14 cellular contexts compared by ENCODE assay signal in the genomic region with DNA sequence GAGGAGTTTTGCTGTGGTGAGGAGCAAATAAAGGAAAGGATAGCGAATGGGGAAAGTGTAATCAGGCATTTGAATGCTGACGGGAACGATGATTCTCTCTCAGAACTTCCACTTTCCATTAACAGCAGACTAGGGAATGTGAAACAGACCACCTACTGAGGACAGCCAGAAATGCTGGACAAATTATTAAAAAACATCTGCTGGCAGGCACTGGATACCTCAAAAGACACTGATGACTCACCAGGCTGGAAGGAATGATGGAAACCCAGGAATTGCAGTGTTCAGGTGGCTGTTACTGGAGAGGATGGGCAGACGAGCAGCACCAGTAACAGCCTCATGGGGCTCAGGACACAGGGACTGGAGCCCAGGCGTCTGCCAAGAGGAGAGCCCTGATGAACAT. TPM values are rescaled to one million over a fixed set of nuclear protein-coding genes. Genes with fewer than 3 reads are reported as not detected.
A peak's percentile ranks its signal among the peaks of the same experiment; 100 is the strongest.
DNase-seq lines count a peak whose midpoint lies in the region; ATAC-seq and TF ChIP-seq lines count a peak whose summit lies in the region.
"Had no signal": no experiment of that assay in that cellular context is flagged by ENCODE, and none has a peak within 500 bp of the region (broad histone marks: within the 10 kb centered on the region; RNA-seq: fewer than 3 reads in every experiment).

No MANE protein-coding gene starts in this region.

- DNase-seq in EH (ENCODE audit: low read depth): peak; percentile 77
- DNase-seq in M059J (ENCODE audit: low read depth): peak; percentile 72
- peak; percentile 83 for DNase-seq in choroid plexus epithelial cell (ENCODE audit: low read depth)
- peak; percentile 42 for DNase-seq in non-pigmented ciliary epithelial cell (ENCODE audit: low read depth)
- DNase-seq in hippocampal formation (lab: John Stamatoyannopoulos, UW): no peak
- DNase-seq in activated CD8-positive, alpha-beta memory T cell treated with anti-CD3 and anti-CD28 coated beads, Interleukin-2, amount 50 U/mL, for 48 hours: no peak
- DNase-seq in NCI-H510A treated with DMSO at 0.1 percent for 48 hours (lab: John Stamatoyannopoulos, UW): no peak
- DNase-seq: activated CD4-positive, alpha-beta T cell treated with anti-CD3 and anti-CD28 coated beads, Interleukin-2, amount 50 U/mL, for 1 hour; activated naive CD4-positive, alpha-beta T cell treated with anti-CD3 and anti-CD28 coated beads, Interleukin-2, amount 10 ng/mL, durations not matched to agents 7 days and 5 days; hypothalamus; NCI-H1417; NCI-H774; substantia nigra had no signal

- H3K4me3 ChIP-seq in choroid plexus epithelial cell (ENCODE audit: low read depth, low read length): no peak overlapping the region

- no peak for ATAC-seq in HG03457 (IDR thresholded peaks at IDR 0.05; ENCODE audit: unreplicated experiment)

- no peak for TF ChIP-seq CTCF in choroid plexus epithelial cell (conservative IDR thresholded peaks at IDR 0.05; ENCODE audit: low read depth, low read length)

RNA-seq across cellular contexts. Expression of gene PLA2G6, which starts 33.4 kb away (rescaled TPM):
- total RNA-seq in M059J (2014; rRNA removed; shearing (Covaris generic)): 0.96 TPM in 1 of 2 replicates, not detected in the other

RNA-seq across cellular contexts. Expression of gene BAIAP2L2, which starts 37.8 kb away (rescaled TPM):
- total RNA-seq in M059J (2014; rRNA removed; shearing (Covaris generic)): not detected in 2 replicates

RNA-seq across cellular contexts. Expression of gene MAFF, which starts 53.5 kb away (rescaled TPM):
- 9.1 and 13.5 TPM in 2 replicates for total RNA-seq in M059J (2014; rRNA removed; shearing (Covaris generic))

Comparison
In these comparisons a context has a peak if more than half of its experiments do, and no peak if none do; other contexts are left out.
1. DNase-seq: peak in EH (single experiment), M059J (single experiment), choroid plexus epithelial cell (single experiment) and non-pigmented ciliary epithelial cell (single experiment); none in hippocampal formation (0 of 2), activated CD8-positive, alpha-beta memory T cell treated with anti-CD3 and anti-CD28 coated beads, Interleukin-2, amount 50 U/mL, for 48 hours (single experiment) and NCI-H510A treated with DMSO at 0.1 percent for 48 hours (single experiment).